ENCODE assay signal across 1 cellular context in genomic region chr16:82329504-82330192, GRCh38.
TF ChIP-seq lines count a peak whose summit lies in the region.

No MANE protein-coding gene starts in this region.

TF ChIP-seq in HepG2, 621 proteins besides CTCF, POLR2A, EP300 and RAD21 (continued from another document):
- TF ChIP-seq SRSF4 (IDR thresholded peaks at IDR 0.05; ENCODE audit: low read depth, low read length, poor library complexity, severe bottlenecking) (no peak), SAFB2 (CRISPR knock-in tag; IDR thresholded peaks at IDR 0.05; ENCODE audit: borderline replicate concordance, low read depth) (no peak), FOXA1 (IDR thresholded peaks at IDR 0.05) (no peak), FOXA1 (CRISPR knock-in tag; IDR thresholded peaks at IDR 0.05) (peak; percentile 84), MAFK (conservative IDR thresholded peaks at IDR 0.05 in 1 of 2, IDR thresholded peaks at IDR 0.05 in 1 of 2; ENCODE audit: low read length in 2 of 2) (peak; percentile 48 to 66; a peak in 3 of 4 replicates), ZFP41 (CRISPR knock-in tag; IDR thresholded peaks at IDR 0.05; ENCODE audit: borderline replicate concordance) (no peak), BATF2 (CRISPR knock-in tag; IDR thresholded peaks at IDR 0.05) (no peak), REL (CRISPR knock-in tag; conservative IDR thresholded peaks at IDR 0.05) (0 out of 2 replicates have a peak, but pooled peaks have one; percentile 32), HMG20A (CRISPR knock-in tag; IDR thresholded peaks at IDR 0.05; ENCODE audit: borderline replicate concordance) (peak; percentile 59; the same call in 1 of the 2 replicates), BCL6 (CRISPR knock-in tag; IDR thresholded peaks at IDR 0.05) (peak; percentile 63; the same call in 1 of the 2 replicates), NKX3-1 (CRISPR knock-in tag; IDR thresholded peaks at IDR 0.05) (no peak), JUND (CRISPR knock-in tag; IDR thresholded peaks at IDR 0.05) (0 out of 2 replicates have a peak, but pooled peaks have one; percentile 28), ZNF616 (CRISPR knock-in tag; IDR thresholded peaks at IDR 0.05; ENCODE audit: low read depth) (no peak), ZNF766 (CRISPR knock-in tag; IDR thresholded peaks at IDR 0.05; ENCODE audit: borderline replicate concordance) (no peak), THYN1 (CRISPR knock-in tag; IDR thresholded peaks at IDR 0.05; ENCODE audit: borderline replicate concordance, low read depth) (no peak), ZNF547 (CRISPR knock-in tag; IDR thresholded peaks at IDR 0.05) (0 out of 2 replicates have a peak, but pooled peaks have one; percentile 31), SOX6 (IDR thresholded peaks at IDR 0.05) (no peak), SOX6 (CRISPR knock-in tag; IDR thresholded peaks at IDR 0.05) (peak; percentile 88), ZFP82 (CRISPR knock-in tag; IDR thresholded peaks at IDR 0.05; ENCODE audit: borderline replicate concordance) (peak; percentile 73; the same call in 1 of the 2 replicates), ZNF816 (CRISPR knock-in tag; IDR thresholded peaks at IDR 0.05; ENCODE audit: borderline replicate concordance) (no peak), ZNF784 (CRISPR knock-in tag; IDR thresholded peaks at IDR 0.05; ENCODE audit: borderline replicate concordance) (no peak), RFXANK (CRISPR knock-in tag; IDR thresholded peaks at IDR 0.05) (no peak), USF2 (IDR thresholded peaks at IDR 0.05; ENCODE audit: low read depth, low read length) (no peak), USF2 (CRISPR knock-in tag; IDR thresholded peaks at IDR 0.05; ENCODE audit: borderline replicate concordance) (no peak), BRD4 (CRISPR knock-in tag; IDR thresholded peaks at IDR 0.05) (no peak), ZNF124 (CRISPR knock-in tag; IDR thresholded peaks at IDR 0.05) (0 out of 2 replicates have a peak, but pooled peaks have one; percentile 50), AKNA (CRISPR knock-in tag; IDR thresholded peaks at IDR 0.05; ENCODE audit: borderline replicate concordance) (no peak), ZSCAN20 (CRISPR knock-in tag; IDR thresholded peaks at IDR 0.05; ENCODE audit: borderline replicate concordance) (no peak), ZNF552 (CRISPR knock-in tag; IDR thresholded peaks at IDR 0.05; ENCODE audit: borderline replicate concordance) (no peak), MXD3 (CRISPR knock-in tag; IDR thresholded peaks at IDR 0.05) (no peak), SMAD1 (CRISPR knock-in tag; IDR thresholded peaks at IDR 0.05; ENCODE audit: borderline replicate concordance, low read depth) (no peak), ZNF546 (CRISPR knock-in tag; conservative IDR thresholded peaks at IDR 0.05) (no peak), PRMT3 (CRISPR knock-in tag; IDR thresholded peaks at IDR 0.05; ENCODE audit: borderline replicate concordance, low read depth) (no peak), PCBP2 (optimal IDR thresholded peaks at IDR 0.05; ENCODE audit: low read depth, low read length, poor library complexity, severe bottlenecking) (no peak), ZNF883 (CRISPR knock-in tag; IDR thresholded peaks at IDR 0.05; ENCODE audit: not compliant biosample characterization) (no peak), PCBP1 (IDR thresholded peaks at IDR 0.05; ENCODE audit: borderline replicate concordance, low read depth, low read length) (no peak), ZNF318 (CRISPR knock-in tag; IDR thresholded peaks at IDR 0.05) (no peak), EEA1 (CRISPR knock-in tag; IDR thresholded peaks at IDR 0.05; ENCODE audit: borderline replicate concordance) (no peak), NCOR1 (IDR thresholded peaks at IDR 0.05; ENCODE audit: borderline replicate concordance, low read length) (no peak), ZNF772 (CRISPR knock-in tag; IDR thresholded peaks at IDR 0.05) (no peak), TEAD2 (CRISPR knock-in tag; IDR thresholded peaks at IDR 0.05) (no peak), ZNF607 (CRISPR knock-in tag; IDR thresholded peaks at IDR 0.05; ENCODE audit: borderline replicate concordance) (no peak), ZNF878 (CRISPR knock-in tag; IDR thresholded peaks at IDR 0.05) (no peak), ZSCAN22 (CRISPR knock-in tag; IDR thresholded peaks at IDR 0.05) (no peak), ZMYM2 (CRISPR knock-in tag; IDR thresholded peaks at IDR 0.05) (no peak), ZNF121 (CRISPR knock-in tag; IDR thresholded peaks at IDR 0.05) (no peak), ZNF496 (CRISPR knock-in tag; IDR thresholded peaks at IDR 0.05; ENCODE audit: insufficient replicate concordance) (no peak)
